In the genomic region with DNA sequence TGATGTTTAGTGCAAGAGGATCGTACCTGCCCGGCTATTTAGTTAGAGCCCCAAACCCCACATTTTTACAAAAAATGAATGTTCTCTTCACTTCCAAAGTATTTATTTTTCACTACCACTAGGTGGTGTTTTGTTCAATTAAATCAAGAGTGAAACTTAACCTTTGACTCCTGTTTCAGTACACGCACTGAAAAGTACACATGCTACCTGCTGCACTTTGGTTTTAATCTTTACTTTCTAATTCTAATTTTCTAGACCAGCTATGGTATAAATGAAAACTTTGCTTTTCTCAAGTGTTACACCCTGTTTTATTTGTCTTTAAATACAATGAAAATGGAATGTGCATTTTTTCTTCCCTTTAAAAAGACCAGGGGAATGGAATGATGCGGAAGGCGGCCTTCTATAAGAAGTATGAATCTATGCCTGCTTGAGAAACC, we compare ENCODE assay signal across 8 cellular contexts. TPM values are rescaled to one million over a fixed set of nuclear protein-coding genes. Genes with fewer than 3 reads are reported as not detected.
A peak's percentile ranks its signal among the peaks of the same experiment; 100 is the strongest.
DNase-seq lines count a peak whose midpoint lies in the region; ATAC-seq and TF ChIP-seq lines count a peak whose summit lies in the region.

No MANE protein-coding gene starts in this region.

- TF ChIP-seq CTCF in BJ (IDR thresholded peaks at IDR 0.05; ENCODE audit: insufficient read depth, low read depth, low read length): peak; percentile 39
- peak; percentile 13 to 35 for TF ChIP-seq CTCF in left lung (IDR thresholded peaks at IDR 0.05)

- no peak overlapping the region for H3K27ac ChIP-seq in left lung

- no peaks in the 10 kb centered on the region for H3K36me3 ChIP-seq in BJ (ENCODE audit: control insufficient read depth, insufficient read depth, low read length)
- H3K36me3 ChIP-seq in left lung: no peaks in the 10 kb centered on the region

- H3K27me3 ChIP-seq in BJ (ENCODE audit: control insufficient read depth, insufficient read depth, low read length): no peaks in the 10 kb centered on the region
- H3K27me3 ChIP-seq in left lung: no peaks in the 10 kb centered on the region

- intact Hi-C loops in left lung (cut with DNase I): no loop called here

- ATAC-seq in GM18511 (IDR thresholded peaks at IDR 0.05; ENCODE audit: unreplicated experiment) (peak; percentile 63), left lung (peak; percentile 61)

- CTCF ChIA-PET in BJ (lab: Yijun Ruan, JAX): no interaction called here

- peaks cover 0 to 4% of the 10 kb centered on the region in 2 donors for H3K4me1 ChIP-seq in left lung

- H3K4me3 ChIP-seq in BJ (ENCODE audit: low read depth, low read length) (no peak overlapping the region), left lung (no peak overlapping the region)

- POLR2A ChIA-PET in BJ (lab: Charles Lee): interaction anchor here (0.7 kb wide), 1 partner anchor 337 kb away, joined by 3 read pairs; no protein-coding TSS in a partner anchor

- no peak for DNase-seq in BJ (ENCODE audit: low read depth)
- DNase-seq in NCI-H2029 treated with DMSO at 0.1 percent for 48 hours (lab: John Stamatoyannopoulos, UW): peak; percentile 9
- peak; percentile 40 for DNase-seq in amniotic epithelial cell (ENCODE audit: low read depth)
- no peak for DNase-seq in left lung
- no peak for DNase-seq in GM19240 (ENCODE audit: insufficient read length, low spot score)
- DNase-seq in stimulated activated CD4-positive, alpha-beta T cell treated with anti-CD3 and anti-CD28 coated beads, Interleukin-1b, Interleukin-23, amount 100 ng/mL, for 48 hours: no peak
- no peak for DNase-seq in activated CD8-positive, alpha-beta memory T cell treated with anti-CD3 and anti-CD28 coated beads, Interleukin-2, amount 50 U/mL, for 4 hours

- no peaks in the 10 kb centered on the region for H3K9me3 ChIP-seq in left lung

RNA-seq across cellular contexts. Expression of gene CHN1, which starts 31.4 kb away (rescaled TPM):
- polyA plus RNA-seq in BJ (2011; rRNA removed): 93.0 and 167 TPM in 2 replicates
- polyA minus RNA-seq in BJ (2011; rRNA and poly(A)+ RNA removed): 52.2 and 52.8 TPM in 2 replicates
- 10 to 100 TPM; 27.4 to 38.9 TPM for total RNA-seq in left lung

Comparison
In these comparisons a context has a peak if more than half of its experiments do, and no peak if none do; other contexts are left out.
1. DNase-seq: peak in NCI-H2029 treated with DMSO at 0.1 percent for 48 hours (single experiment) and amniotic epithelial cell (single experiment); none in BJ (single experiment), left lung (0 of 2), GM19240 (single experiment), stimulated activated CD4-positive, alpha-beta T cell treated with anti-CD3 and anti-CD28 coated beads, Interleukin-1b, Interleukin-23, amount 100 ng/mL, for 48 hours (single experiment) and activated CD8-positive, alpha-beta memory T cell treated with anti-CD3 and anti-CD28 coated beads, Interleukin-2, amount 50 U/mL, for 4 hours (single experiment).